8 cellular contexts compared by ENCODE assay signal in genomic region chr2:27369471-27370025, GRCh38. TPM values are rescaled to one million over a fixed set of nuclear protein-coding genes. Genes with fewer than 3 reads are reported as not detected.
DNase-seq lines count a peak whose midpoint lies in the region; ATAC-seq, FAIRE-seq and TF ChIP-seq lines count a peak whose summit lies in the region.

No MANE protein-coding gene starts in this region.

- no peaks in the 10 kb centered on the region for H3K27me3 ChIP-seq in H9 (ENCODE audit: insufficient read depth, low read length)
- no peaks in the 10 kb centered on the region for H3K27me3 ChIP-seq in bronchial epithelial cell (ENCODE audit: control insufficient read depth, insufficient read depth, low read length)
- no peaks in the 10 kb centered on the region for H3K27me3 ChIP-seq in smooth muscle cell (ENCODE audit: low read depth)

- H3F3A ChIP-seq in smooth muscle cell (ENCODE audit: low read depth) = peaks cover 5% of the 10 kb centered on the region

- FAIRE-seq in bronchial epithelial cell (lab: Jason Lieb, UNC) = no peak

- peaks cover 12% of the 10 kb centered on the region for H3K23me2 ChIP-seq in H9 (ENCODE audit: insufficient read length, low read depth, low read length, poor library complexity, severe bottlenecking)

- H4K20me1 ChIP-seq in H9 (ENCODE audit: control insufficient read depth, insufficient read depth, insufficient read length) (no peaks in the 10 kb centered on the region), smooth muscle cell (ENCODE audit: low read depth) (peaks cover 12% of the 10 kb centered on the region)

- H2BK5ac ChIP-seq in H9 (ENCODE audit: insufficient read length, low read length) = no peak overlapping the region

- H3K36me3 Mint-ChIP-seq in H9 (ENCODE audit: insufficient read depth in 1 of 3, low read depth in 3 of 3) = peaks cover 43 to 63% (median 63%) of the 10 kb centered on the region in 3 experiments; a peak in 6 of 7 replicates

- DNase-seq in EH (ENCODE audit: low read depth) (peak; percentile 71), H9 (peak; percentile 78), NCI-H748 (lab: John Stamatoyannopoulos, UW; ENCODE audit: unreplicated experiment) (peak; percentile 80), bronchial epithelial cell (ENCODE audit: low read depth) (peak; percentile 45), inferior parietal cortex (ENCODE audit: extremely low spot score) (peak; percentile 21), smooth muscle cell (lab: John Stamatoyannopoulos, UW; ENCODE audit: unreplicated experiment) (no peak)
- DNase-seq in activated CD4-positive, alpha-beta T cell treated with anti-CD3 and anti-CD28 coated beads, Interleukin-2, amount 50 U/mL, for 1 hour = no peak

- H3K14ac ChIP-seq in H9 (ENCODE audit: insufficient read depth, low read length) = peak overlapping the region; percentile 76

- H3K18ac ChIP-seq in H9 (ENCODE audit: insufficient read length, low read depth, low read length) = peak overlapping the region; percentile 53

- no peak overlapping the region for H2BK12ac ChIP-seq in H9 (ENCODE audit: insufficient read length, low read depth, low read length)

- no peak for ATAC-seq in HG02973 (IDR thresholded peaks at IDR 0.05; ENCODE audit: unreplicated experiment)

- H3K9me3 Mint-ChIP-seq in H9 = peaks cover 0 to 3% of the 10 kb centered on the region in 2 experiments; a peak in 1 of 5 replicates

- H2BK20ac ChIP-seq in H9 (ENCODE audit: low read depth, low read length, poor library complexity, severe bottlenecking) = no peak overlapping the region

- TF ChIP-seq CTCF in H9 (conservative IDR thresholded peaks at IDR 0.05) (no peak), bronchial epithelial cell (IDR thresholded peaks at IDR 0.05; ENCODE audit: insufficient read depth, low read length, severe bottlenecking) (no peak), smooth muscle cell (IDR thresholded peaks at IDR 0.05; ENCODE audit: borderline replicate concordance, insufficient read depth, poor library complexity, severe bottlenecking) (no peak)

- H2AK5ac ChIP-seq in H9 (ENCODE audit: insufficient read length, low read length) = no peak overlapping the region

- peak overlapping the region; percentile 79 for H3K9ac ChIP-seq in H9 (ENCODE audit: extremely low read depth, insufficient read length, low read length)
- H3K9ac ChIP-seq in smooth muscle cell (ENCODE audit: low read depth) = peak overlapping the region; percentile 82

- H2AFZ ChIP-seq in H9 (ENCODE audit: low read length) (no peak overlapping the region), smooth muscle cell (ENCODE audit: low read depth) (peak overlapping the region; percentile 82)

- no peak overlapping the region for H3T11ph ChIP-seq in H9 (ENCODE audit: low read length)

- H2BK15ac ChIP-seq in H9 (ENCODE audit: low read depth, low read length) = no peak overlapping the region

- peaks cover 3% of the 10 kb centered on the region for H3K79me1 ChIP-seq in H9 (ENCODE audit: insufficient read depth, low read depth, low read length, poor library complexity, severe bottlenecking)

- H4K5ac ChIP-seq in H9 (ENCODE audit: insufficient read length, low read depth, low read length) = no peak overlapping the region

- H3K36me3 ChIP-seq in bronchial epithelial cell (ENCODE audit: control insufficient read depth, insufficient read depth, low read length) = peaks cover 25% of the 10 kb centered on the region
- H3K36me3 ChIP-seq in smooth muscle cell (ENCODE audit: low read depth) = peaks cover 10% of the 10 kb centered on the region

- H3K27ac ChIP-seq in H9 (ENCODE audit: insufficient read length, low read depth, low read length) = no peak overlapping the region
- H3K27ac ChIP-seq in smooth muscle cell (ENCODE audit: low read depth) = peak overlapping the region; percentile 64

- no peaks in the 10 kb centered on the region for H3K9me3 ChIP-seq in H9 (ENCODE audit: control insufficient read depth, low read depth, low read length)
- H3K9me3 ChIP-seq in smooth muscle cell (replicated peaks; ENCODE audit: low read depth) = no peaks in the 10 kb centered on the region

- H3K56ac ChIP-seq in H9 (ENCODE audit: insufficient read length, low read depth, low read length) = no peak overlapping the region

- H3K4me3 ChIP-seq in bronchial epithelial cell (ENCODE audit: low read depth, low read length) = peak overlapping the region; percentile 98
- H3K4me3 ChIP-seq in smooth muscle cell = peak overlapping the region; percentile 72

- H4K8ac ChIP-seq in H9 (replicated peaks; ENCODE audit: insufficient read length, low read depth, low read length) = no peak overlapping the region

- H3K27me3 Mint-ChIP-seq in H9 (ENCODE audit: low read depth) = no peaks in the 10 kb centered on the region

- peaks cover 13 to 22% of the 10 kb centered on the region in 2 experiments for H3K4me1 Mint-ChIP-seq in H9

- H3K27ac Mint-ChIP-seq in H9 = peak overlapping the region; percentile 21 to 99 (median 95); a peak in 6 of 7 replicates

- no peak overlapping the region for H3K4ac ChIP-seq in H9 (ENCODE audit: low read depth, low read length)

- no peak overlapping the region for H2BK120ac ChIP-seq in H9 (ENCODE audit: low read depth, low read length, poor library complexity, severe bottlenecking)

- H3K23ac ChIP-seq in H9 (ENCODE audit: insufficient read length, low read depth, low read length) = no peak overlapping the region

- no peak overlapping the region for H4K91ac ChIP-seq in H9 (ENCODE audit: insufficient read length, low read depth, low read length)

- H3K4me1 ChIP-seq in H9 (ENCODE audit: insufficient read depth, low read length) (peaks cover 3% of the 10 kb centered on the region; the same call in 1 of the 2 replicates), smooth muscle cell (ENCODE audit: low read depth) (peaks cover 15% of the 10 kb centered on the region)

- H3K4me2 ChIP-seq in H9 (ENCODE audit: insufficient read depth, insufficient read length, low read length) (peak overlapping the region; percentile 91), smooth muscle cell (peak overlapping the region; percentile 91)

- peak overlapping the region; percentile 98 to 99 for H3K4me3 Mint-ChIP-seq in H9

- H3K79me2 ChIP-seq in H9 (ENCODE audit: insufficient read depth, low read length) (peaks cover 5% of the 10 kb centered on the region; the same call in 1 of the 2 replicates), smooth muscle cell (ENCODE audit: low read depth) (peaks cover 46% of the 10 kb centered on the region)

- no CpG with 5 or more reads among the region's 18 CpGs for WGBS in H9 (ENCODE audit: extremely low coverage, insufficient read length, low lambda C conversion rate)
- 6% methylated on average over 18 of the region's 18 CpGs for WGBS in smooth muscle cell (ENCODE audit: low lambda C conversion rate)

RNA-seq across cellular contexts. Expression of gene EIF2B4, which starts 0.6 kb away (rescaled TPM):
- 62.1 and 67.2 TPM in 2 replicates for total RNA-seq in H9 (2021)
- total RNA-seq in bronchial epithelial cell = 29.7 and 32.4 TPM in 2 replicates
- 30.6 and 36.4 TPM in 2 replicates for total RNA-seq in smooth muscle cell
- polyA plus RNA-seq in smooth muscle cell = 70.2 and 80.0 TPM in 2 replicates

RNA-seq across cellular contexts. Expression of gene SNX17, which starts 0.9 kb away (rescaled TPM):
- total RNA-seq in H9 (2021) = 78.1 and 81.1 TPM in 2 replicates
- 99.3 and 102 TPM in 2 replicates for total RNA-seq in bronchial epithelial cell
- 84.5 and 88.4 TPM in 2 replicates for total RNA-seq in smooth muscle cell
- 128 and 155 TPM in 2 replicates for polyA plus RNA-seq in smooth muscle cell

RNA-seq across cellular contexts. Expression of gene ZNF513, which starts 11.0 kb away (rescaled TPM):
- total RNA-seq in H9 (2021) (24.8 and 26.5 TPM in 2 replicates), bronchial epithelial cell (7.1 and 9.5 TPM in 2 replicates), smooth muscle cell (6.5 and 7.6 TPM in 2 replicates)
- polyA plus RNA-seq in smooth muscle cell = 15.7 and 21.3 TPM in 2 replicates

RNA-seq across cellular contexts. Expression of gene GTF3C2, which starts 13.0 kb away (rescaled TPM):
- 109 TPM in 2 replicates for total RNA-seq in H9 (2021)
- total RNA-seq in bronchial epithelial cell = 19.2 and 20.9 TPM in 2 replicates
- total RNA-seq in smooth muscle cell = 37.7 and 42.3 TPM in 2 replicates
- polyA plus RNA-seq in smooth muscle cell = 40.3 and 53.8 TPM in 2 replicates

RNA-seq across cellular contexts. Expression of gene PPM1G, which starts 39.8 kb away (rescaled TPM):
- total RNA-seq in H9 (2021) (146 and 150 TPM in 2 replicates), bronchial epithelial cell (94.2 and 143 TPM in 2 replicates), smooth muscle cell (30.2 and 32.8 TPM in 2 replicates)
- polyA plus RNA-seq in smooth muscle cell = 48.7 and 60.0 TPM in 2 replicates

Comparison
In these comparisons a context has a peak if more than half of its experiments do, and no peak if none do; other contexts are left out.
1. DNase-seq: peak in EH (single experiment), H9 (single experiment), NCI-H748 (single experiment), bronchial epithelial cell (single experiment) and inferior parietal cortex (single experiment); none in smooth muscle cell (single experiment) and activated CD4-positive, alpha-beta T cell treated with anti-CD3 and anti-CD28 coated beads, Interleukin-2, amount 50 U/mL, for 1 hour (single experiment).